In genomic region chr20:42472198-42472597, GRCh38 we compare ENCODE assay signal across 8 cellular contexts.
"Had no signal": no experiment of that assay in that cellular context is flagged by ENCODE, and none has a peak within 500 bp of the region (broad histone marks: within the 10 kb centered on the region; RNA-seq: fewer than 3 reads in every experiment).

No MANE protein-coding gene starts in this region.

- ATAC-seq: GM12878 had no signal

- FAIRE-seq: G401.6, GM12878, GM12891, GM12892, GM18507, GM19239 had no signal

- DNase-seq: GDM1, GF-D8 had no signal

- H3K4me3 ChIP-seq: GM12878 had no signal
